In genomic region chr6:38117281-38117680, GRCh38 we compare ENCODE assay signal across 1 cellular context.
TF ChIP-seq lines count a peak whose summit lies in the region.

No MANE protein-coding gene starts in this region.

TF ChIP-seq in IMR-90, 13 proteins besides CTCF, POLR2A, EP300 and RAD21:
- TF ChIP-seq SMC3 (IDR thresholded peaks at IDR 0.05; ENCODE audit: low read depth, low read length) = no peak
- no peak for TF ChIP-seq RCOR1 (IDR thresholded peaks at IDR 0.05; ENCODE audit: insufficient replicate concordance, low read length)
- TF ChIP-seq FOS (IDR thresholded peaks at IDR 0.05; ENCODE audit: low read depth, low read length) = no peak
- no peak for TF ChIP-seq MAZ (IDR thresholded peaks at IDR 0.05; ENCODE audit: borderline replicate concordance, low read depth, low read length)
- no peak for TF ChIP-seq CEBPB (IDR thresholded peaks at IDR 0.05; ENCODE audit: low read depth, low read length)
- no peak for TF ChIP-seq BHLHE40 (IDR thresholded peaks at IDR 0.05; ENCODE audit: low read depth, low read length)
- TF ChIP-seq RFX5 (IDR thresholded peaks at IDR 0.05; ENCODE audit: low read depth, low read length) = no peak
- no peak for TF ChIP-seq CHD1 (IDR thresholded peaks at IDR 0.05; ENCODE audit: low read depth, low read length)
- TF ChIP-seq USF2 (IDR thresholded peaks at IDR 0.05; ENCODE audit: low read depth, low read length) = no peak
- TF ChIP-seq MAFK (IDR thresholded peaks at IDR 0.05; ENCODE audit: low read depth, low read length) = no peak
- TF ChIP-seq NFE2L2 (IDR thresholded peaks at IDR 0.05; ENCODE audit: low read depth, low read length) = no peak
- no peak for TF ChIP-seq ELK1 (IDR thresholded peaks at IDR 0.05; ENCODE audit: borderline replicate concordance, low read depth, low read length)
- TF ChIP-seq MXI1 (IDR thresholded peaks at IDR 0.05; ENCODE audit: borderline replicate concordance, low read depth, low read length) = no peak
